In genomic region chr11:70863186-70863585, GRCh38 we compare ENCODE assay signal across 6 cellular contexts.
"Had no signal": no experiment of that assay in that cellular context is flagged by ENCODE, and none has a peak within 500 bp of the region (broad histone marks: within the 10 kb centered on the region; RNA-seq: fewer than 3 reads in every experiment).

No MANE protein-coding gene starts in this region.

- FAIRE-seq: HepG2, HTR-8/SVneo, K562 had no signal

- DNase-seq: IMR-90, KBM-7 had no signal

- ATAC-seq: HepG2, K562 had no signal

- H3K27ac ChIP-seq: HL-60 had no signal

- H3K4me3 ChIP-seq: K562 had no signal
